ENCODE assay signal across 1 cellular context in the genomic region with DNA sequence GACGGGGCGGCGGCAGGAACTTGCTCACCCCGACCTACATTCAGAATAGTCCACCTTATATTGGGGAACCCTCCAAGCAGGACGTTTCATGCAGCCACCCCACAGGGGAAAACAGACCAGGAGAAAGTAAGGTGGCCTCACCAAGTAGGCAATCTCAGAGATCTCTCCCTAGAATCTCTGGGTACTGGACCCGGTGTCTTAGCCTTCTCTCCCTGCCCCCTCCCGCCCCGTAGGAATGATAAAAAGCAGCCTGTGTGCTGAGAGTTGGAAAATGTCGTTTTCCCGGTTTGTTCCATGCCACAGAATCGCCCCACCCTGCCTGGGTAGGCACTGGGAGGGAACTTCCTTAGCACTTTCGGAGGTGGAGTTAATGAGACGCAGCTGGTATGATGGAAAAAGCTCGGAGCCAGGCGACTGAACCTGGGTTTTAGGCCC.
TF ChIP-seq lines count a peak whose summit lies in the region.

No MANE protein-coding gene starts in this region.

TF ChIP-seq in HCT116, 20 proteins besides CTCF, POLR2A, EP300 and RAD21:
- TF ChIP-seq POLR2AphosphoS5 (IDR thresholded peaks at IDR 0.05; ENCODE audit: low read depth, low read length) (peak; percentile 64; the same call in 1 of the 2 replicates), ELF1 (IDR thresholded peaks at IDR 0.05; ENCODE audit: borderline replicate concordance, low read depth) (no peak), SP1 (IDR thresholded peaks at IDR 0.05; ENCODE audit: low read depth) (peak; percentile 77), EZH2 (IDR thresholded peaks at IDR 0.05) (no peak), CEBPB (IDR thresholded peaks at IDR 0.05; ENCODE audit: low read depth) (no peak), CBX3 (IDR thresholded peaks at IDR 0.05; ENCODE audit: low read depth) (peak; percentile 59; the same call in 1 of the 2 replicates), SIN3A (IDR thresholded peaks at IDR 0.05; ENCODE audit: low read depth) (peak; percentile 70), JUND (IDR thresholded peaks at IDR 0.05) (0 out of 2 replicates have a peak, but pooled peaks have one; percentile 33)
- TF ChIP-seq, protein P1, sequence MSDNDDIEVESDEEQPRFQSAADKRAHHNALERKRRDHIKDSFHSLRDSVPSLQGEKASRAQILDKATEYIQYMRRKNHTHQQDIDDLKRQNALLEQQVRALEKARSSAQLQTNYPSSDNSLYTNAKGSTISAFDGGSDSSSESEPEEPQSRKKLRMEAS (IDR thresholded peaks at IDR 0.05) = peak; percentile 50
TF ChIP-seq in HCT116: peak in this region for 6.
